Comparison of ENCODE assay signal across 9 cellular contexts in the genomic region with DNA sequence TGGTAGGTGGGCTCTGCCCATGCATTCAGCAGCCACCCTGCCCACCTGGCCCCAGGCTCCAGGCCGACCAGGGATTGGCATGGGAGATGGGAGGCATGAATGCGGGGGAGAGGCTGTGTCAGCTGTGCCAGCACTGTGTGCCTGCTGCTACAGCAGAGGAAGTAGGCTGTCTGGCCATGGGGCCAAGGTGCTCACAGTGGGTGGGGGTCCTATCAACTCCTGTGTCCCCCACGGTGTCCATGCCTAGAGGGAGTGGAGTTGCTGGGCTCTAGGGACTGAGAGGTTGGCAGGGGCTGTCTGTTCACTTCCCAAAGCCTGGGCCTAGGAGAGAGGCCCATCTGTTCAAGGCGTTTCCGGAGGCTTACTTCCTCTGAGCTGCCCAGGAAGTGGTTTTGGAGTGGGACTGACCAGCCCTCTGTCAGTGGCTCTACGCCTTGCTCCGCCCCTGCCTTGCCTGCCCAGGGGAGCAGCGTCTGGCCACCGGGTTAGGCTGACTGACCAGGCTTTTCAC. TPM values are rescaled to one million over a fixed set of nuclear protein-coding genes. Genes with fewer than 3 reads are reported as not detected.
DNase-seq lines count a peak whose midpoint lies in the region; ATAC-seq and TF ChIP-seq lines count a peak whose summit lies in the region.
"Had no signal": no experiment of that assay in that cellular context is flagged by ENCODE, and none has a peak within 500 bp of the region (broad histone marks: within the 10 kb centered on the region; RNA-seq: fewer than 3 reads in every experiment).

No MANE protein-coding gene starts in this region.

- H3K27ac ChIP-seq in ascending aorta (peak overlapping the region; percentile 61 to 76), aorta (ENCODE audit: low read depth in 1 of 2, low read length in 2 of 2) (no peak overlapping the region)

- H3K36me3 Mint-ChIP-seq in natural killer cell treated with Interleukin-12 subunit alpha and Interleukin-12 subunit beta and Interleukin-15 and Interleukin-18, amount 100 ng/mL, for 72 hours = no peaks in the 10 kb centered on the region
- H3K36me3 Mint-ChIP-seq in natural killer cell = no peaks in the 10 kb centered on the region

- peak overlapping the region; percentile 20 for H3K4me3 Mint-ChIP-seq in natural killer cell treated with Interleukin-12 subunit alpha and Interleukin-12 subunit beta and Interleukin-15 and Interleukin-18, amount 100 ng/mL, for 72 hours
- H3K4me3 Mint-ChIP-seq in natural killer cell = no peak overlapping the region

- peak overlapping the region; percentile 45 to 52 for H3K27ac Mint-ChIP-seq in natural killer cell treated with Interleukin-12 subunit alpha and Interleukin-12 subunit beta and Interleukin-15 and Interleukin-18, amount 100 ng/mL, for 72 hours
- H3K27ac Mint-ChIP-seq in natural killer cell = peak overlapping the region in 1 of 2 donors; percentile 22

- intact Hi-C loops in natural killer cell (cut with micrococcal nuclease) = no loop called here
- intact Hi-C loops in ascending aorta (cut with DNase I) = no loop called here
- intact Hi-C loops in aorta (cut with DNase I) = no loop called here

- H3K9me3 Mint-ChIP-seq in natural killer cell treated with Interleukin-12 subunit alpha and Interleukin-12 subunit beta and Interleukin-15 and Interleukin-18, amount 100 ng/mL, for 72 hours = no peaks in the 10 kb centered on the region
- no peaks in the 10 kb centered on the region for H3K9me3 Mint-ChIP-seq in natural killer cell

- H3K36me3 ChIP-seq in ascending aorta = no peaks in the 10 kb centered on the region
- H3K36me3 ChIP-seq in aorta (ENCODE audit: control insufficient read depth in 1 of 2, insufficient read depth in 2 of 2, low read length in 1 of 2) = no peaks in the 10 kb centered on the region

- TF ChIP-seq CTCF in natural killer cell (IDR thresholded peaks at IDR 0.05) (no peak), ascending aorta (IDR thresholded peaks at IDR 0.05) (no peak)

- ATAC-seq in natural killer cell treated with Interleukin-12 subunit alpha and Interleukin-12 subunit beta and Interleukin-15 and Interleukin-18, amount 100 ng/mL, for 72 hours = peak; percentile 54 to 64
- ATAC-seq in natural killer cell (no peak), aorta (ENCODE audit: low FRiP score) (peak; percentile 75), GM19351 (IDR thresholded peaks at IDR 0.05; ENCODE audit: unreplicated experiment) (no peak)

- POLR2A ChIA-PET in HEK293T (lab: Yijun Ruan, JAX) = no interaction called here

- H3K4me1 ChIP-seq in ascending aorta = peaks cover 5 to 21% of the 10 kb centered on the region in 2 donors
- H3K4me1 ChIP-seq in aorta (ENCODE audit: control insufficient read depth in 1 of 2, insufficient read depth in 2 of 2, low read length in 2 of 2) = no peaks in the 10 kb centered on the region

- H3K27me3 Mint-ChIP-seq in natural killer cell treated with Interleukin-12 subunit alpha and Interleukin-12 subunit beta and Interleukin-15 and Interleukin-18, amount 100 ng/mL, for 72 hours = no peaks in the 10 kb centered on the region
- H3K27me3 Mint-ChIP-seq in natural killer cell (ENCODE audit: low read depth in 2 of 2) = no peaks in the 10 kb centered on the region

- 17 to 18% methylated on average over 9 of the region's 9 CpGs for WGBS in aorta, 2 donors

- H3K27me3 ChIP-seq in ascending aorta (no peaks in the 10 kb centered on the region), aorta (ENCODE audit: control insufficient read depth in 1 of 2, insufficient read depth in 2 of 2, low read length in 1 of 2) (no peaks in the 10 kb centered on the region)

- CTCF ChIA-PET in HEK293T (lab: Yijun Ruan, JAX) = no interaction called here

- DNase-seq in natural killer cell treated with Interleukin-12 subunit alpha and Interleukin-12 subunit beta and Interleukin-15 and Interleukin-18, amount 100 ng/mL, for 72 hours (ENCODE audit: low spot score) = no peak
- no peak for DNase-seq in natural killer cell
- peak; percentile 38 to 83 for DNase-seq in ascending aorta (ENCODE audit: low spot score in 2 of 2)
- DNase-seq in kidney tubule cell (ENCODE audit: low spot score) = peak; percentile 45
- DNase-seq in aorta = peak; percentile 87 to 89
- no peak for DNase-seq in stimulated activated naive CD4-positive, alpha-beta T cell (lab: John Stamatoyannopoulos, UW)
- DNase-seq in HEK293T (ENCODE audit: extremely low spot score) = no peak
- DNase-seq: NCI-H1417 treated with DMSO at 0.1 percent for 48 hours had no signal

- H3K9me3 ChIP-seq in ascending aorta (no peaks in the 10 kb centered on the region), aorta (ENCODE audit: control insufficient read depth, low read length) (no peaks in the 10 kb centered on the region)

- peak overlapping the region in 1 of 2 donors; percentile 31 for H3K4me3 ChIP-seq in ascending aorta
- no peak overlapping the region for H3K4me3 ChIP-seq in aorta (ENCODE audit: low read length in 2 of 2)

- peaks cover 61 to 67% of the 10 kb centered on the region in 2 donors for H3K4me1 Mint-ChIP-seq in natural killer cell treated with Interleukin-12 subunit alpha and Interleukin-12 subunit beta and Interleukin-15 and Interleukin-18, amount 100 ng/mL, for 72 hours (ENCODE audit: low read depth in 2 of 2)
- H3K4me1 Mint-ChIP-seq in natural killer cell = peaks cover 60 to 87% of the 10 kb centered on the region in 2 donors

TF ChIP-seq in HEK293T, 16 proteins besides CTCF, POLR2A, EP300 and RAD21:
- TF ChIP-seq NFRKB (IDR thresholded peaks at IDR 0.05) (no peak), FOXK2 (IDR thresholded peaks at IDR 0.05) (no peak), FOXM1 (IDR thresholded peaks at IDR 0.05; ENCODE audit: borderline replicate concordance) (no peak), L3MBTL2 (conservative IDR thresholded peaks at IDR 0.05) (no peak), SP1 (IDR thresholded peaks at IDR 0.05) (no peak), TARDBP (IDR thresholded peaks at IDR 0.05) (no peak), ARNT (IDR thresholded peaks at IDR 0.05) (no peak), SUZ12 (IDR thresholded peaks at IDR 0.05) (no peak), ZNF384 (IDR thresholded peaks at IDR 0.05) (no peak), LEF1 (IDR thresholded peaks at IDR 0.05; ENCODE audit: borderline replicate concordance) (no peak), BHLHE40 (IDR thresholded peaks at IDR 0.05; ENCODE audit: borderline replicate concordance) (no peak), ELF4 (IDR thresholded peaks at IDR 0.05) (no peak), FOXA1 (IDR thresholded peaks at IDR 0.05) (no peak), HDGF (IDR thresholded peaks at IDR 0.05; ENCODE audit: borderline replicate concordance) (no peak), CTBP1 (IDR thresholded peaks at IDR 0.05; ENCODE audit: borderline replicate concordance) (no peak)
- TF ChIP-seq, protein P1, sequence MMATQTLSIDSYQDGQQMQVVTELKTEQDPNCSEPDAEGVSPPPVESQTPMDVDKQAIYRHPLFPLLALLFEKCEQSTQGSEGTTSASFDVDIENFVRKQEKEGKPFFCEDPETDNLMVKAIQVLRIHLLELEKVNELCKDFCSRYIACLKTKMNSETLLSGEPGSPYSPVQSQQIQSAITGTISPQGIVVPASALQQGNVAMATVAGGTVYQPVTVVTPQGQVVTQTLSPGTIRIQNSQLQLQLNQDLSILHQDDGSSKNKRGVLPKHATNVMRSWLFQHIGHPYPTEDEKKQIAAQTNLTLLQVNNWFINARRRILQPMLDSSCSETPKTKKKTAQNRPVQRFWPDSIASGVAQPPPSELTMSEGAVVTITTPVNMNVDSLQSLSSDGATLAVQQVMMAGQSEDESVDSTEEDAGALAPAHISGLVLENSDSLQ (IDR thresholded peaks at IDR 0.05) = no peak

RNA-seq across cellular contexts. Expression of a gene that starts 5.8 kb away (rescaled TPM):
- total RNA-seq in natural killer cell treated with Interleukin-12 subunit alpha and Interleukin-12 subunit beta and Interleukin-15 and Interleukin-18, amount 100 ng/mL, for 72 hours = 10 to 100 TPM; 14.1 to 34.9 TPM
- 10 to 100 TPM; 31.7 to 60.0 (median 36.3) TPM for total RNA-seq in natural killer cell
- total RNA-seq in ascending aorta = 36.3 TPM
- total RNA-seq in aorta = 10 to 100 TPM; 23.6 to 33.4 TPM
- 10 to 100 TPM; 16.1 to 30.8 TPM for polyA plus RNA-seq in aorta

RNA-seq across cellular contexts. Expression of a gene that starts 36.6 kb away (rescaled TPM):
- total RNA-seq in natural killer cell treated with Interleukin-12 subunit alpha and Interleukin-12 subunit beta and Interleukin-15 and Interleukin-18, amount 100 ng/mL, for 72 hours = 10 to 100 TPM; 33.1 to 51.6 TPM
- 10 to 100 TPM; 13.3 to 17.2 (median 14.1) TPM for total RNA-seq in natural killer cell
- 12.1 TPM for total RNA-seq in ascending aorta
- 10 to 100 TPM; 11.9 to 16.6 TPM for total RNA-seq in aorta
- 1 to 10 TPM; 5.0 to 5.8 TPM for polyA plus RNA-seq in aorta

Comparison
In these comparisons a context has a peak if more than half of its experiments do, and no peak if none do; other contexts are left out.
1. ATAC-seq: peak in natural killer cell treated with Interleukin-12 subunit alpha and Interleukin-12 subunit beta and Interleukin-15 and Interleukin-18, amount 100 ng/mL, for 72 hours (2 of 2) and aorta (single experiment); none in natural killer cell (0 of 3) and GM19351 (single experiment).
2. DNase-seq: peak in ascending aorta (2 of 2), kidney tubule cell (single experiment) and aorta (2 of 2); none in natural killer cell treated with Interleukin-12 subunit alpha and Interleukin-12 subunit beta and Interleukin-15 and Interleukin-18, amount 100 ng/mL, for 72 hours (single experiment), natural killer cell (single experiment), stimulated activated naive CD4-positive, alpha-beta T cell (0 of 6) and HEK293T (single experiment).
3. H3K27ac ChIP-seq: peak in ascending aorta (2 of 2); none in aorta (0 of 2).